17 cellular contexts compared by ENCODE assay signal in the genomic region with DNA sequence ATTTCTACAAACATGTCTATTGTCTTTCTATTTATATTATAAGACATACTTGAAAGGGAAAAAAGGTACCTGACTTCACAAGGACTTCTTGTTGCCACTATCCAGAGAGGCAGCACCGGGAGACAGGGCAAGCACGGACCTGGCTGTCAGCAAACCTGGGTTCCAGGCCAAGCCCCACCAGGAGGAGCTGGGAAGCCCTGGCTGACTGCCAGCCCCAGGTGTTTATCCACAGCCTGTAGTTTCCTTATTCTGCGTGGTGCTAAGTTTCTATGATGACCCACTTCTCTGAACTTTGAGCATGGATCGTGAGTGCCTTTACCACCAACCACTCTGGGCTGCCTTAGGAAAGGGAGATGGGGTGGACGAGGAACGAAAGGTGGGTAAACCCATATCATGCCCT.
A peak's percentile ranks its signal among the peaks of the same experiment; 100 is the strongest.
DNase-seq lines count a peak whose midpoint lies in the region; ATAC-seq and TF ChIP-seq lines count a peak whose summit lies in the region.
"Had no signal": no experiment of that assay in that cellular context is flagged by ENCODE, and none has a peak within 500 bp of the region (broad histone marks: within the 10 kb centered on the region; RNA-seq: fewer than 3 reads in every experiment).

No MANE protein-coding gene starts in this region.

- no peaks in the 10 kb centered on the region for H3K79me2 ChIP-seq in parathyroid adenoma

- H3K4me1 ChIP-seq in parathyroid adenoma: no peaks in the 10 kb centered on the region

- no peak overlapping the region for H3K9ac ChIP-seq in parathyroid adenoma
- H3K9ac ChIP-seq: SK-N-SH had no signal

- no peaks in the 10 kb centered on the region for H3K9me3 ChIP-seq in parathyroid adenoma (ENCODE audit: control insufficient read depth, low read length)
- H3K9me3 ChIP-seq: SK-N-SH had no signal

- H3K27ac ChIP-seq in epithelial cell of prostate (peak overlapping the region; percentile 61), parathyroid adenoma (no peak overlapping the region)

- H3K4me2 ChIP-seq in parathyroid adenoma (ENCODE audit: low read length): no peak overlapping the region
- H3K4me2 ChIP-seq: SK-N-SH had no signal

- no peaks in the 10 kb centered on the region for H3K27me3 ChIP-seq in parathyroid adenoma (ENCODE audit: control insufficient read depth, insufficient read depth, low read length)

- TF ChIP-seq CTCF in parathyroid adenoma (IDR thresholded peaks at IDR 0.05): no peak

- no peaks in the 10 kb centered on the region for H3K36me3 ChIP-seq in parathyroid adenoma (ENCODE audit: control insufficient read depth, insufficient read depth, low read length)

- DNase-seq in COR-L47 (lab: John Stamatoyannopoulos, UW): peak; percentile 30
- peak; percentile 67 for DNase-seq in NCI-H1105 treated with DMSO at 0.1 percent for 48 hours (lab: John Stamatoyannopoulos, UW)
- DNase-seq in epithelial cell of prostate (ENCODE audit: low read depth, low spot score): no peak
- no peak for DNase-seq in HuH-7.5 (ENCODE audit: low spot score)
- no peak for DNase-seq in NCI-H526 treated with DMSO at 0.1 percent for 48 hours (lab: John Stamatoyannopoulos, UW)
- DNase-seq in NCI-H1930 (lab: John Stamatoyannopoulos, UW): no peak
- DNase-seq: activated CD4-positive, alpha-beta T cell treated with anti-CD3 and anti-CD28 coated beads for 48 hours; cerebellar nuclear complex; kidney; midbrain; NCI-H1092; NCI-H510A; occipital lobe; SK-N-SH had no signal

- no peak for ATAC-seq in HG02885 (IDR thresholded peaks at IDR 0.05; ENCODE audit: poor library complexity, unreplicated experiment)

- H3K4me3 ChIP-seq in parathyroid adenoma (ENCODE audit: low read depth, low read length): no peak overlapping the region
- H3K4me3 ChIP-seq: skin epidermis had no signal

- H2AFZ ChIP-seq in parathyroid adenoma: peak overlapping the region; percentile 46

Comparison
In these comparisons a context has a peak if more than half of its experiments do, and no peak if none do; other contexts are left out.
1. DNase-seq: peak in COR-L47 (single experiment) and NCI-H1105 treated with DMSO at 0.1 percent for 48 hours (single experiment); none in epithelial cell of prostate (single experiment), HuH-7.5 (single experiment), NCI-H526 treated with DMSO at 0.1 percent for 48 hours (single experiment) and NCI-H1930 (0 of 2).